ENCODE assay signal across 26 cellular contexts in genomic region chr2:85429924-85430289, GRCh38. TPM values are rescaled to one million over a fixed set of nuclear protein-coding genes. Genes with fewer than 3 reads are reported as not detected.
A peak's percentile ranks its signal among the peaks of the same experiment; 100 is the strongest.
DNase-seq lines count a peak whose midpoint lies in the region; ATAC-seq, FAIRE-seq and TF ChIP-seq lines count a peak whose summit lies in the region.
"Had no signal": no experiment of that assay in that cellular context is flagged by ENCODE, and none has a peak within 500 bp of the region (broad histone marks: within the 10 kb centered on the region; RNA-seq: fewer than 3 reads in every experiment).

No MANE protein-coding gene starts in this region.

- H3K4me3 ChIP-seq in Loucy (ENCODE audit: low read length, poor library complexity, severe bottlenecking) (no peak overlapping the region), H1 (ENCODE audit: extremely low read depth in 1 of 4, insufficient read depth in 2 of 4, low read depth in 3 of 4, low read length in 4 of 4) (no peak overlapping the region), osteoblast (ENCODE audit: insufficient read depth, low read length) (no peak overlapping the region)
- H3K4me3 ChIP-seq: adrenal gland, breast epithelium, coronary artery, HAP-1, lung had no signal

- H3K18ac ChIP-seq in H1 (ENCODE audit: extremely low read depth, low read length) = no peak overlapping the region

- H3K23me2 ChIP-seq in H1 (ENCODE audit: low read depth, low read length) = 0 out of 2 replicates have a peak, but pooled peaks cover 3% of the 10 kb centered on the region

- no peaks in the 10 kb centered on the region for H3K27me3 ChIP-seq in Loucy (ENCODE audit: insufficient read depth, low read length, poor library complexity, severe bottlenecking)
- peaks cover 0 to 6% (median 2%) of the 10 kb centered on the region in 4 experiments; a peak in 3 of 7 replicates for H3K27me3 ChIP-seq in H1 (replicated peaks in 1 of 4; ENCODE audit: control insufficient read depth in 3 of 4, extremely low read depth in 1 of 4, insufficient read depth in 3 of 4, low read length in 3 of 4)
- no peaks in the 10 kb centered on the region for H3K27me3 ChIP-seq in osteoblast (ENCODE audit: insufficient read depth, low read length)
- H3K27me3 ChIP-seq: adrenal gland, BE2C, breast epithelium had no signal

- no peak overlapping the region for H2BK120ac ChIP-seq in H1 (replicated peaks; ENCODE audit: low read depth, low read length)

- no peak for TF ChIP-seq RAD21 in H1 (IDR thresholded peaks at IDR 0.05 in 1 of 2, conservative IDR thresholded peaks at IDR 0.05 in 1 of 2; ENCODE audit: low read depth in 2 of 2, low read length in 2 of 2)

- H3K4me2 ChIP-seq in Loucy (ENCODE audit: low read depth, low read length, poor library complexity, severe bottlenecking) = peak overlapping the region; percentile 3
- peak overlapping the region in 1 of 2 experiments; percentile 76; a peak in 1 of 4 replicates for H3K4me2 ChIP-seq in H1 (ENCODE audit: insufficient read depth in 1 of 2, low read depth in 2 of 2, low read length in 2 of 2)
- H3K4me2 ChIP-seq in osteoblast (ENCODE audit: insufficient read depth, low read length) = no peak overlapping the region

- peak overlapping the region; percentile 75 for H3K27ac Mint-ChIP-seq in activated CD4-positive, alpha-beta T cell treated with anti-CD3 and anti-CD28 coated beads, Interleukin-2, amount 10 ng/mL, durations not matched to agents 7 days and 5 days
- peak overlapping the region; percentile 82 for H3K27ac Mint-ChIP-seq in stimulated activated effector memory CD8-positive, alpha-beta T cell treated with anti-CD3 and anti-CD28 coated beads, Interleukin-12 subunit alpha, Interleukin-12 subunit beta, amount 100 ng/mL, for 72 hours
- H3K27ac Mint-ChIP-seq: activated CD4-positive, alpha-beta memory T cell treated with anti-CD3 and anti-CD28 coated beads for 36 hours; WTC11 had no signal

- peak overlapping the region; percentile 12 for H3K14ac ChIP-seq in H1 (ENCODE audit: insufficient read length)

- H2BK15ac ChIP-seq in H1 (ENCODE audit: low read length) = no peak overlapping the region

- H4K20me1 ChIP-seq in Loucy (ENCODE audit: insufficient read depth, low read length, poor library complexity, severe bottlenecking) (no peaks in the 10 kb centered on the region), H1 (replicated peaks in 1 of 2; ENCODE audit: control insufficient read depth in 1 of 2, insufficient read depth in 2 of 2, low read length in 2 of 2) (no peaks in the 10 kb centered on the region), osteoblast (ENCODE audit: insufficient read depth, low read length) (no peaks in the 10 kb centered on the region)

- no peak overlapping the region for H4K8ac ChIP-seq in H1 (ENCODE audit: extremely low read depth, insufficient read depth, low read length)

- TF ChIP-seq EP300 in H1 (IDR thresholded peaks at IDR 0.05; ENCODE audit: borderline replicate concordance in 1 of 2, low read depth in 2 of 2, low read length in 2 of 2) = no peak

- H3K4me1 Mint-ChIP-seq in activated CD4-positive, alpha-beta T cell treated with anti-CD3 and anti-CD28 coated beads, Interleukin-2, amount 10 ng/mL, durations not matched to agents 7 days and 5 days = peaks cover 6% of the 10 kb centered on the region
- peaks cover 6% of the 10 kb centered on the region for H3K4me1 Mint-ChIP-seq in stimulated activated effector memory CD8-positive, alpha-beta T cell treated with anti-CD3 and anti-CD28 coated beads, Interleukin-12 subunit alpha, Interleukin-12 subunit beta, amount 100 ng/mL, for 72 hours

- no peaks in the 10 kb centered on the region for H3K36me3 Mint-ChIP-seq in activated CD4-positive, alpha-beta T cell treated with anti-CD3 and anti-CD28 coated beads, Interleukin-2, amount 10 ng/mL, durations not matched to agents 7 days and 5 days (ENCODE audit: low read depth)
- H3K36me3 Mint-ChIP-seq in stimulated activated effector memory CD8-positive, alpha-beta T cell treated with anti-CD3 and anti-CD28 coated beads, Interleukin-12 subunit alpha, Interleukin-12 subunit beta, amount 100 ng/mL, for 72 hours = no peaks in the 10 kb centered on the region
- H3K36me3 Mint-ChIP-seq: activated CD4-positive, alpha-beta memory T cell treated with anti-CD3 and anti-CD28 coated beads for 36 hours; WTC11 had no signal

- H3K4me1 ChIP-seq in Loucy (ENCODE audit: insufficient read depth, low read length, poor library complexity, severe bottlenecking) (peaks cover 24% of the 10 kb centered on the region), H1 (replicated peaks in 1 of 4; ENCODE audit: control insufficient read depth in 3 of 4, insufficient read depth in 4 of 4, low read length in 3 of 4) (peaks cover 0 to 47% (median 34%) of the 10 kb centered on the region in 4 experiments; a peak in 6 of 7 replicates), osteoblast (ENCODE audit: insufficient read depth, low read length) (peaks cover 14% of the 10 kb centered on the region)
- H3K4me1 ChIP-seq: Caco-2 had no signal

- H3K9me3 ChIP-seq in Loucy (ENCODE audit: insufficient read depth, low read depth, low read length) = no peaks in the 10 kb centered on the region
- no peaks in the 10 kb centered on the region for H3K9me3 ChIP-seq in H1 (ENCODE audit: insufficient read depth in 2 of 2, low read depth in 1 of 2, low read length in 1 of 2)
- H3K9me3 ChIP-seq in osteoblast (ENCODE audit: low read depth, low read length) = no peaks in the 10 kb centered on the region
- H3K9me3 ChIP-seq: adrenal gland, BE2C, breast epithelium, Caco-2, HAP-1 had no signal

- H3F3A ChIP-seq in Loucy (ENCODE audit: low read depth) = no peaks in the 10 kb centered on the region

- no peak overlapping the region for H3K4me3 Mint-ChIP-seq in activated CD4-positive, alpha-beta T cell treated with anti-CD3 and anti-CD28 coated beads, Interleukin-2, amount 10 ng/mL, durations not matched to agents 7 days and 5 days
- no peak overlapping the region for H3K4me3 Mint-ChIP-seq in stimulated activated effector memory CD8-positive, alpha-beta T cell treated with anti-CD3 and anti-CD28 coated beads, Interleukin-12 subunit alpha, Interleukin-12 subunit beta, amount 100 ng/mL, for 72 hours
- H3K4me3 Mint-ChIP-seq: activated CD4-positive, alpha-beta memory T cell treated with anti-CD3 and anti-CD28 coated beads for 36 hours; WTC11 had no signal

- H3K23ac ChIP-seq in H1 (ENCODE audit: insufficient read length) = no peak overlapping the region

- H3K36me3 ChIP-seq in Loucy (ENCODE audit: insufficient read depth, low read length) (no peaks in the 10 kb centered on the region), H1 (ENCODE audit: control insufficient read depth in 2 of 4, insufficient read depth in 4 of 4, low read length in 3 of 4) (no peaks in the 10 kb centered on the region), osteoblast (ENCODE audit: insufficient read depth, low read length) (no peaks in the 10 kb centered on the region)
- H3K36me3 ChIP-seq: adrenal gland, BE2C, breast epithelium, HAP-1 had no signal

- DNase-seq in activated CD4-positive, alpha-beta T cell treated with anti-CD3 and anti-CD28 coated beads, Interleukin-2, amount 10 ng/mL, durations not matched to agents 7 days and 5 days = no peak
- DNase-seq in activated CD4-positive, alpha-beta T cell treated with anti-CD3 and anti-CD28 coated beads, Interleukin-2, amount 50 U/mL, for 4 hours = no peak
- DNase-seq in H1 (ENCODE audit: low read depth in 1 of 2, low spot score in 2 of 2) (no peak), GM13976 (ENCODE audit: low spot score) (no peak), osteoblast (ENCODE audit: insufficient read length, low spot score, missing footprints) (no peak)
- DNase-seq in stimulated activated effector memory CD8-positive, alpha-beta T cell treated with anti-CD3 and anti-CD28 coated beads, Interleukin-12 subunit alpha, Interleukin-12 subunit beta, amount 100 ng/mL, for 72 hours (ENCODE audit: low spot score in 2 of 2) = no peak
- no peak for DNase-seq in effector CD8-positive, alpha-beta T cell (lab: John Stamatoyannopoulos, UW)
- DNase-seq: activated CD4-positive, alpha-beta memory T cell treated with anti-CD3 and anti-CD28 coated beads for 36 hours; activated gamma-delta T cell treated with Interleukin-2 at 50 U/mL for 16 hours; adrenal gland; BE2C; Caco-2; DMS79; glutamatergic neuron; NCI-H1105 treated with DMSO at 0.1 percent for 48 hours; NCI-H446 treated with DMSO at 0.1 percent for 48 hours; stimulated activated CD8-positive, alpha-beta memory T cell treated with anti-CD3 and anti-CD28 coated beads, Interleukin-4, amount 100 ng/mL, for 48 hours had no signal

- H4K5ac ChIP-seq in H1 (ENCODE audit: insufficient read length, low read depth, low read length) = no peak overlapping the region

- H2BK20ac ChIP-seq in H1 (ENCODE audit: low read length) = no peak overlapping the region

- H3K4ac ChIP-seq in H1 (replicated peaks; ENCODE audit: insufficient read length, low read depth, low read length) = peak overlapping the region; percentile 0

- TF ChIP-seq CTCF in Loucy (conservative IDR thresholded peaks at IDR 0.05; ENCODE audit: low read length) = no peak
- no peak for TF ChIP-seq CTCF in H1 (IDR thresholded peaks at IDR 0.05; ENCODE audit: control extremely low read depth in 1 of 3, insufficient read depth in 1 of 3, low read depth in 1 of 3, low read length in 3 of 3)
- TF ChIP-seq CTCF in GM13976 (IDR thresholded peaks at IDR 0.05; ENCODE audit: borderline replicate concordance, control extremely low read depth, extremely low read depth, insufficient read depth, missing control alignments) = no peak
- TF ChIP-seq CTCF in osteoblast (IDR thresholded peaks at IDR 0.05; ENCODE audit: extremely low read depth, low read depth, low read length) = no peak

- H3K79me2 ChIP-seq in Loucy (ENCODE audit: insufficient read depth, low read length) = no peaks in the 10 kb centered on the region
- H3K79me2 ChIP-seq in H1 (ENCODE audit: control insufficient read depth in 1 of 2, insufficient read depth in 2 of 2, low read length in 2 of 2) = no peaks in the 10 kb centered on the region
- H3K79me2 ChIP-seq in osteoblast (ENCODE audit: insufficient read depth, low read length) = no peaks in the 10 kb centered on the region

- no peaks in the 10 kb centered on the region for H3K27me3 Mint-ChIP-seq in activated CD4-positive, alpha-beta T cell treated with anti-CD3 and anti-CD28 coated beads, Interleukin-2, amount 10 ng/mL, durations not matched to agents 7 days and 5 days
- H3K27me3 Mint-ChIP-seq: activated CD4-positive, alpha-beta memory T cell treated with anti-CD3 and anti-CD28 coated beads for 36 hours had no signal

- CTCF ChIA-PET in activated CD4-positive, alpha-beta T cell treated with anti-CD3 and anti-CD28 coated beads, Interleukin-2, amount 10 ng/mL, durations not matched to agents 7 days and 5 days (lab: Charles Lee) = interaction anchor here (1.5 to 4.8 kb wide), 4 partner anchors 9 to 121 kb away, joined by 4 to 23 read pairs (median 12); no protein-coding TSS in a partner anchor
- CTCF ChIA-PET in H1 (lab: Charles Lee; ENCODE audit: partially characterized antibody) = interaction anchor here (1.1 to 15.1 kb wide), 10 partner anchors 8 to 131 kb away, joined by 3 to 259 read pairs (median 6); partner anchors contain the start of genes MAT2A and SH2D6

- H3K79me1 ChIP-seq in H1 (ENCODE audit: low read depth, low read length) = no peaks in the 10 kb centered on the region

- FAIRE-seq in H1 (lab: Jason Lieb, UNC) = no peak
- FAIRE-seq: urothelium cell line had no signal

- H3K9me3 Mint-ChIP-seq in activated CD4-positive, alpha-beta T cell treated with anti-CD3 and anti-CD28 coated beads, Interleukin-2, amount 10 ng/mL, durations not matched to agents 7 days and 5 days = no peaks in the 10 kb centered on the region
- H3K9me3 Mint-ChIP-seq in stimulated activated effector memory CD8-positive, alpha-beta T cell treated with anti-CD3 and anti-CD28 coated beads, Interleukin-12 subunit alpha, Interleukin-12 subunit beta, amount 100 ng/mL, for 72 hours = no peaks in the 10 kb centered on the region
- H3K9me3 Mint-ChIP-seq: activated CD4-positive, alpha-beta memory T cell treated with anti-CD3 and anti-CD28 coated beads for 36 hours; WTC11 had no signal

- H3K56ac ChIP-seq in H1 (replicated peaks; ENCODE audit: insufficient read length, low read depth, low read length) = no peak overlapping the region

- peak overlapping the region; percentile 91; the same call in 1 of the 2 replicates for H2BK5ac ChIP-seq in H1 (ENCODE audit: low read depth, low read length)

- H3K9ac ChIP-seq in Loucy (ENCODE audit: low read depth, low read length, poor library complexity, severe bottlenecking) (no peak overlapping the region), H1 (replicated peaks in 1 of 4; ENCODE audit: extremely low read depth in 1 of 4, low read depth in 3 of 4, low read length in 3 of 4) (no peak overlapping the region)

- no peaks in the 10 kb centered on the region for H3K9me2 ChIP-seq in Loucy (replicated peaks; ENCODE audit: low read depth, low read length)

- no peak overlapping the region for H2AFZ ChIP-seq in Loucy (ENCODE audit: low read length)
- H2AFZ ChIP-seq in H1 (ENCODE audit: low read length) = no peak overlapping the region
- no peak overlapping the region for H2AFZ ChIP-seq in osteoblast (ENCODE audit: low read length)

- POLR2A ChIA-PET in activated CD4-positive, alpha-beta T cell treated with anti-CD3 and anti-CD28 coated beads, Interleukin-2, amount 10 ng/mL, durations not matched to agents 7 days and 5 days (lab: Charles Lee) = no interaction called here
- POLR2A ChIA-PET in H1 (lab: Charles Lee; ENCODE audit: partially characterized antibody) = interaction anchor here (0.6 to 55.3 kb wide), 8 partner anchors 8 to 117 kb away, joined by 3 to 1889 read pairs (median 4); partner anchors contain the start of genes GGCX, MAT2A and SH2D6

- peak overlapping the region; percentile 99; the same call in 1 of the 2 replicates for H2BK12ac ChIP-seq in H1 (ENCODE audit: low read depth, low read length)

- peak overlapping the region; percentile 9 for H4K91ac ChIP-seq in H1 (replicated peaks; ENCODE audit: insufficient read length, low read length)

- H2AK5ac ChIP-seq in H1 (ENCODE audit: low read depth, low read length) = no peak overlapping the region

- in situ Hi-C loops in GM13976 (cut with MboI; ENCODE audit: low sequenced_read_pairs, unreplicated experiment) = no loop called here

- 100% methylated on average over 2 of the region's 2 CpGs; no CpG with 5 or more reads in 1 of the 2 experiments for WGBS in H1 (ENCODE audit: extremely low coverage in 1 of 2, insufficient coverage in 1 of 2, insufficient read length in 1 of 2, insufficient replicate concordance in 2 of 2, low coverage in 1 of 2, low lambda C conversion rate in 2 of 2, missing lambda C conversion rate in 1 of 2), 2 experiments

- ATAC-seq in stimulated activated effector memory CD8-positive, alpha-beta T cell treated with anti-CD3 and anti-CD28 coated beads, Interleukin-12 subunit alpha, Interleukin-12 subunit beta, amount 100 ng/mL, for 72 hours = peak; percentile 35
- ATAC-seq: Right ventricle myocardium inferior had no signal

- H3K27ac ChIP-seq in H1 (ENCODE audit: low read depth, low read length) = no peak overlapping the region
- no peak overlapping the region for H3K27ac ChIP-seq in osteoblast (ENCODE audit: low read depth, low read length)
- H3K27ac ChIP-seq: breast epithelium had no signal

- no peak for TF ChIP-seq POLR2A in H1 (IDR thresholded peaks at IDR 0.05; ENCODE audit: control extremely low read depth in 1 of 2, low read depth in 2 of 2, low read length in 2 of 2)

RNA-seq across cellular contexts. Expression of gene SH2D6, which starts 11.4 kb away (rescaled TPM):
- total RNA-seq in activated CD4-positive, alpha-beta T cell treated with anti-CD3 and anti-CD28 coated beads, Interleukin-2, amount 10 ng/mL, durations not matched to agents 7 days and 5 days = under 1 TPM; 0.10 to 0.77 TPM
- total RNA-seq in H1 (2021; fragmentation: NEBNext Ultra II Directional; extraction: Animal tissue kit (Norgen Biotek cat#: 25700)) = 1.3 TPM in 1 of 2 replicates, not detected in the other
- 0.17 and 0.42 TPM in 2 replicates for polyA plus RNA-seq in H1 (2011; rRNA removed)
- polyA plus RNA-seq in H1 (2011; cell fraction: cytosol; rRNA removed) = 0.28 TPM
- polyA plus RNA-seq in H1 (2011; cell fraction: nucleus; rRNA removed) = 1.4 TPM
- polyA plus RNA-seq in H1 (2012, experiment 1 of 2) = 0.50 to 1.1 TPM (median 0.70 TPM) in 4 replicates
- polyA plus RNA-seq in H1 (2012, experiment 2 of 2) = not detected
- 0.16 TPM for polyA plus RNA-seq in H1 (2013, experiment 1 of 2)
- polyA plus RNA-seq in H1 (2013, experiment 2 of 2) = 0.28 TPM
- polyA minus RNA-seq in H1 (2011; rRNA and poly(A)+ RNA removed) = 0.47 TPM in 1 of 2 replicates, not detected in the other
- polyA minus RNA-seq in H1 (2011; cell fraction: cytosol; rRNA and poly(A)+ RNA removed) = not detected
- polyA minus RNA-seq in H1 (2011; cell fraction: nucleus; rRNA and poly(A)+ RNA removed) = 0.90 TPM
- under 0.01 TPM in 1 of 2 replicates, not detected in the other for total RNA-seq in osteoblast
- total RNA-seq: breast epithelium, kidney epithelial cell, Right ventricle myocardium inferior had no signal

RNA-seq across cellular contexts. Expression of gene CAPG, which starts 19.7 kb away (rescaled TPM):
- 100 to 1,000 TPM; 299 to 387 TPM for total RNA-seq in activated CD4-positive, alpha-beta T cell treated with anti-CD3 and anti-CD28 coated beads, Interleukin-2, amount 10 ng/mL, durations not matched to agents 7 days and 5 days
- total RNA-seq in H1 (2021; fragmentation: NEBNext Ultra II Directional; extraction: Animal tissue kit (Norgen Biotek cat#: 25700)) = 78.6 and 80.5 TPM in 2 replicates
- polyA plus RNA-seq in H1 (2011; rRNA removed) = 89.0 and 114 TPM in 2 replicates
- 123 TPM for polyA plus RNA-seq in H1 (2011; cell fraction: cytosol; rRNA removed)
- polyA plus RNA-seq in H1 (2011; cell fraction: nucleus; rRNA removed) = 114 TPM
- polyA plus RNA-seq in H1 (2012, experiment 1 of 2) = 83.9 to 123 TPM (median 109 TPM) in 4 replicates
- polyA plus RNA-seq in H1 (2012, experiment 2 of 2) = 62.0 TPM
- 119 TPM for polyA plus RNA-seq in H1 (2013, experiment 1 of 2)
- polyA plus RNA-seq in H1 (2013, experiment 2 of 2) = 114 TPM
- polyA minus RNA-seq in H1 (2011; rRNA and poly(A)+ RNA removed) = 37.3 and 60.0 TPM in 2 replicates
- 34.6 TPM for polyA minus RNA-seq in H1 (2011; cell fraction: cytosol; rRNA and poly(A)+ RNA removed)
- polyA minus RNA-seq in H1 (2011; cell fraction: nucleus; rRNA and poly(A)+ RNA removed) = 30.6 TPM
- total RNA-seq in osteoblast = 97.2 and 140 TPM in 2 replicates
